In genomic region chr7:51265066-51265907, GRCh38 we compare ENCODE assay signal across 25 cellular contexts. TPM values are rescaled to one million over a fixed set of nuclear protein-coding genes. Genes with fewer than 3 reads are reported as not detected.
A peak's percentile ranks its signal among the peaks of the same experiment; 100 is the strongest.
DNase-seq lines count a peak whose midpoint lies in the region; ATAC-seq, FAIRE-seq and TF ChIP-seq lines count a peak whose summit lies in the region.
"Had no signal": no experiment of that assay in that cellular context is flagged by ENCODE, and none has a peak within 500 bp of the region (broad histone marks: within the 10 kb centered on the region; RNA-seq: fewer than 3 reads in every experiment).

No MANE protein-coding gene starts in this region.

- H3K36me3 Mint-ChIP-seq in GM23338 (ENCODE audit: low read depth), result no peaks in the 10 kb centered on the region
- no peaks in the 10 kb centered on the region for H3K36me3 Mint-ChIP-seq in stimulated activated memory B cell treated with anti-CD40 and anti-IgM and Interleukin-4, amounts not matched to agents 10 μg/mL and 1 μg/mL and 100 μg/mL, for 72 hours
- H3K36me3 Mint-ChIP-seq: activated CD4-positive, alpha-beta memory T cell treated with anti-CD3 and anti-CD28 coated beads for 36 hours; CD8-positive, alpha-beta memory T cell; neural progenitor cell; stimulated activated naive B cell treated with anti-CD40 and anti-IgM and Interleukin-4, amounts not matched to agents 10 μg/mL and 1 μg/mL and 100 μg/mL, for 72 hours had no signal

- peak; percentile 15; the same call in 1 of the 3 replicates for ATAC-seq in GM23338
- peak; percentile 93 for ATAC-seq in HepG2
- ATAC-seq in stimulated activated memory B cell treated with anti-CD40 and anti-IgM and Interleukin-4, amounts not matched to agents 10 μg/mL and 1 μg/mL and 100 μg/mL, for 72 hours, result peak; percentile 4
- no peak for ATAC-seq in GM21528 (IDR thresholded peaks at IDR 0.05; ENCODE audit: low FRiP score, unreplicated experiment)
- ATAC-seq in heart left ventricle, result no peak
- ATAC-seq: GM12878; stimulated activated naive B cell treated with anti-CD40 and anti-IgM and Interleukin-4, amounts not matched to agents 10 μg/mL and 1 μg/mL and 100 μg/mL, for 72 hours had no signal

- POLR2A ChIA-PET in HepG2 (lab: Yijun Ruan, JAX), result no interaction called here

- TF ChIP-seq EP300 in HepG2 (IDR thresholded peaks at IDR 0.05; ENCODE audit: low read depth in 2 of 2, low read length in 2 of 2) (peak in 1 of 2 experiments; percentile 42; a peak in 1 of 4 replicates), HepG2 (CRISPR knock-in tag; IDR thresholded peaks at IDR 0.05; ENCODE audit: borderline replicate concordance) (no peak)

- H3K36me3 ChIP-seq in GM23338 (ENCODE audit: insufficient read depth) (no peaks in the 10 kb centered on the region), HepG2 (replicated peaks in 1 of 2; ENCODE audit: control insufficient read depth in 1 of 2, insufficient read depth in 2 of 2, low read length in 2 of 2) (no peaks in the 10 kb centered on the region), heart left ventricle (no peaks in the 10 kb centered on the region)
- H3K36me3 ChIP-seq: adrenal gland, neural progenitor cell, tibial nerve had no signal

- H3K4me3 Mint-ChIP-seq in GM23338, result no peak overlapping the region
- H3K4me3 Mint-ChIP-seq in stimulated activated memory B cell treated with anti-CD40 and anti-IgM and Interleukin-4, amounts not matched to agents 10 μg/mL and 1 μg/mL and 100 μg/mL, for 72 hours, result no peak overlapping the region
- H3K4me3 Mint-ChIP-seq: activated CD4-positive, alpha-beta memory T cell treated with anti-CD3 and anti-CD28 coated beads for 36 hours; CD8-positive, alpha-beta memory T cell; HFFc6; neural progenitor cell; stimulated activated naive B cell treated with anti-CD40 and anti-IgM and Interleukin-4, amounts not matched to agents 10 μg/mL and 1 μg/mL and 100 μg/mL, for 72 hours had no signal

- H2AFZ ChIP-seq in GM23338 (no peak overlapping the region), HepG2 (ENCODE audit: low read length) (no peak overlapping the region)
- H2AFZ ChIP-seq: neural progenitor cell had no signal

- TF ChIP-seq POLR2A in HepG2 (IDR thresholded peaks at IDR 0.05; ENCODE audit: insufficient read depth in 1 of 2, low read depth in 2 of 2, low read length in 2 of 2), result no peak
- TF ChIP-seq POLR2A in heart left ventricle (IDR thresholded peaks at IDR 0.05), result no peak

- TF ChIP-seq CTCF in GM23338 (conservative IDR thresholded peaks at IDR 0.05; ENCODE audit: low read depth in 2 of 2), result no peak
- no peak for TF ChIP-seq CTCF in HepG2 (CRISPR knock-in tag; IDR thresholded peaks at IDR 0.05)
- TF ChIP-seq CTCF in heart left ventricle (IDR thresholded peaks at IDR 0.05), result no peak

- peaks cover 40% of the 10 kb centered on the region for H3K4me1 Mint-ChIP-seq in GM23338
- no peaks in the 10 kb centered on the region for H3K4me1 Mint-ChIP-seq in stimulated activated memory B cell treated with anti-CD40 and anti-IgM and Interleukin-4, amounts not matched to agents 10 μg/mL and 1 μg/mL and 100 μg/mL, for 72 hours
- H3K4me1 Mint-ChIP-seq: CD8-positive, alpha-beta memory T cell; neural progenitor cell; stimulated activated naive B cell treated with anti-CD40 and anti-IgM and Interleukin-4, amounts not matched to agents 10 μg/mL and 1 μg/mL and 100 μg/mL, for 72 hours had no signal

- H3K9ac ChIP-seq in HepG2 (ENCODE audit: insufficient read depth, low read depth, low read length), result peak overlapping the region; percentile 57
- H3K9ac ChIP-seq: neural progenitor cell had no signal

- peak; percentile 57 for FAIRE-seq in HepG2 (lab: Jason Lieb, UNC)
- FAIRE-seq: bronchial epithelial cell, GM12878 had no signal

- 35% methylated on average over 7 of the region's 12 CpGs for WGBS in HepG2 (ENCODE audit: low lambda C conversion rate)
- WGBS in heart left ventricle, 4 donors, result 85 to 89% (median 88%) methylated on average over 12 of the region's 12 CpGs

- H3K9me2 ChIP-seq in GM23338 (ENCODE audit: insufficient read depth), result no peaks in the 10 kb centered on the region

- peaks cover 2% of the 10 kb centered on the region for H3K27me3 Mint-ChIP-seq in GM23338 (ENCODE audit: insufficient read depth, low read depth, poor library complexity)
- H3K27me3 Mint-ChIP-seq in stimulated activated memory B cell treated with anti-CD40 and anti-IgM and Interleukin-4, amounts not matched to agents 10 μg/mL and 1 μg/mL and 100 μg/mL, for 72 hours, result no peaks in the 10 kb centered on the region
- H3K27me3 Mint-ChIP-seq: stimulated activated naive B cell treated with anti-CD40 and anti-IgM and Interleukin-4, amounts not matched to agents 10 μg/mL and 1 μg/mL and 100 μg/mL, for 72 hours had no signal

- H3K79me2 ChIP-seq in GM23338 (replicated peaks; ENCODE audit: insufficient read depth) (peaks cover 85% of the 10 kb centered on the region), HepG2 (ENCODE audit: insufficient read depth, low read length) (peaks cover 17% of the 10 kb centered on the region)

- no peaks in the 10 kb centered on the region for H3K27me3 ChIP-seq in GM23338 (ENCODE audit: insufficient read depth)
- no peaks in the 10 kb centered on the region for H3K27me3 ChIP-seq in HepG2 (ENCODE audit: control insufficient read depth in 1 of 2, insufficient read depth in 2 of 2, low read length in 2 of 2)
- H3K27me3 ChIP-seq in heart left ventricle, result no peaks in the 10 kb centered on the region
- H3K27me3 ChIP-seq: adrenal gland, neural progenitor cell, tibial nerve had no signal

- in situ Hi-C loops in HepG2 (cut with HindIII; ENCODE audit: extremely low pct_ligation_motif_present, low pct_unique_long_range_greater_than_20kb), result no loop called here

- H3K27ac ChIP-seq in GM23338 (ENCODE audit: low read depth), result no peak overlapping the region
- peak overlapping the region; percentile 80 for H3K27ac ChIP-seq in HepG2 (ENCODE audit: extremely low read length, insufficient read depth, low read length)
- peak overlapping the region in 2 of 12 donors; percentile 15 to 17 for H3K27ac ChIP-seq in heart left ventricle
- H3K27ac ChIP-seq: adrenal gland, coronary artery, neural progenitor cell, tibial nerve had no signal

- no peak overlapping the region for H3K4me3 ChIP-seq in GM23338
- H3K4me3 ChIP-seq in HepG2 (replicated peaks in 1 of 3; ENCODE audit: insufficient read depth in 1 of 3, low read depth in 2 of 3, low read length in 3 of 3), result peak overlapping the region in 2 of 3 experiments; percentile 17 to 63; a peak in 3 of 6 replicates
- H3K4me3 ChIP-seq in heart left ventricle, result no peak overlapping the region
- H3K4me3 ChIP-seq: adrenal gland, coronary artery, GM12878, neural progenitor cell, skin epidermis, tibial nerve had no signal

- peaks cover 26% of the 10 kb centered on the region for H4K20me1 ChIP-seq in GM23338 (replicated peaks; ENCODE audit: insufficient read depth)
- H4K20me1 ChIP-seq in HepG2 (ENCODE audit: insufficient read depth, low read length), result no peaks in the 10 kb centered on the region

- peaks cover 34% of the 10 kb centered on the region for H3K4me1 ChIP-seq in GM23338 (ENCODE audit: insufficient read depth)
- peaks cover 39% of the 10 kb centered on the region for H3K4me1 ChIP-seq in HepG2 (ENCODE audit: insufficient read depth, low read length)
- H3K4me1 ChIP-seq in heart left ventricle, result peaks cover 0 to 41% (median 6%) of the 10 kb centered on the region in 12 donors
- H3K4me1 ChIP-seq: adrenal gland had no signal

- no peak for DNase-seq in GM23338 (ENCODE audit: low spot score)
- DNase-seq in RPMI8226, result peak; percentile 85
- DNase-seq in HepG2 (ENCODE audit: low spot score), result peak; percentile 60
- no peak for DNase-seq in SW 1271 (lab: John Stamatoyannopoulos, UW)
- no peak for DNase-seq in HUDEP-2 (lab: John Stamatoyannopoulos, UW; ENCODE audit: unreplicated experiment in 76 of 76)
- no peak for DNase-seq in heart left ventricle
- DNase-seq: activated CD4-positive, alpha-beta memory T cell treated with anti-CD3 and anti-CD28 coated beads for 36 hours; activated CD4-positive, CD25-positive, alpha-beta regulatory T cell; activated gamma-delta T cell; adrenal gland; CD8-positive, alpha-beta memory T cell; DMS79 treated with DMSO at 0.1 percent for 48 hours; glutamatergic neuron; HFFc6; NCI-H1092; NCI-H2081; stimulated activated naive B cell treated with anti-CD40 and anti-IgM and Interleukin-4, amounts not matched to agents 10 μg/mL and 1 μg/mL and 100 μg/mL, for 72 hours had no signal

- CTCF ChIA-PET in HepG2 (lab: Yijun Ruan, JAX; ENCODE audit: low intra/inter-chr PET ratio, low total read pairs), result no interaction called here

- H3K27ac Mint-ChIP-seq in GM23338, result no peak overlapping the region
- H3K27ac Mint-ChIP-seq in stimulated activated memory B cell treated with anti-CD40 and anti-IgM and Interleukin-4, amounts not matched to agents 10 μg/mL and 1 μg/mL and 100 μg/mL, for 72 hours, result no peak overlapping the region
- H3K27ac Mint-ChIP-seq: activated CD4-positive, alpha-beta memory T cell treated with anti-CD3 and anti-CD28 coated beads for 36 hours; CD8-positive, alpha-beta memory T cell; HFFc6; neural progenitor cell; stimulated activated naive B cell treated with anti-CD40 and anti-IgM and Interleukin-4, amounts not matched to agents 10 μg/mL and 1 μg/mL and 100 μg/mL, for 72 hours had no signal

- intact Hi-C loops in HepG2 (cut with micrococcal nuclease; ENCODE audit: unreplicated experiment), result no loop called here
- intact Hi-C loops in heart left ventricle (cut with DNase I), result no loop called here

- H3F3A ChIP-seq in GM23338 (replicated peaks; ENCODE audit: low read depth), result no peaks in the 10 kb centered on the region; the same call in 1 of the 2 replicates

- no peaks in the 10 kb centered on the region for H3K9me3 Mint-ChIP-seq in GM23338
- no peaks in the 10 kb centered on the region for H3K9me3 Mint-ChIP-seq in stimulated activated memory B cell treated with anti-CD40 and anti-IgM and Interleukin-4, amounts not matched to agents 10 μg/mL and 1 μg/mL and 100 μg/mL, for 72 hours
- H3K9me3 Mint-ChIP-seq: activated CD4-positive, alpha-beta memory T cell treated with anti-CD3 and anti-CD28 coated beads for 36 hours; neural progenitor cell; stimulated activated naive B cell treated with anti-CD40 and anti-IgM and Interleukin-4, amounts not matched to agents 10 μg/mL and 1 μg/mL and 100 μg/mL, for 72 hours had no signal

- TSS peak; percentile 45 for BruUV-seq in HepG2 (replicated peaks; lab: Mats Ljungman, UMichigan)

- TF ChIP-seq RAD21 in HepG2 (CRISPR knock-in tag; IDR thresholded peaks at IDR 0.05), result no peak

- H3K9me3 ChIP-seq in HepG2 (ENCODE audit: low read length) (no peaks in the 10 kb centered on the region), heart left ventricle (no peaks in the 10 kb centered on the region)
- H3K9me3 ChIP-seq: adrenal gland, tibial nerve had no signal

- H3K4me2 ChIP-seq in GM23338, result no peak overlapping the region
- H3K4me2 ChIP-seq in HepG2 (ENCODE audit: low read depth, low read length), result peak overlapping the region; percentile 87
- H3K4me2 ChIP-seq: neural progenitor cell had no signal

RNA-seq across cellular contexts. Expression of gene COBL, which starts 51.3 kb away (rescaled TPM):
- total RNA-seq in GM23338 (2014; rRNA removed; shearing (Covaris generic)), result 40.2 and 51.9 TPM in 2 replicates
- polyA plus RNA-seq in GM23338 (2016; fragmentation: Nextera tagmentation; extraction: Ambion mirVana), result 16.1 and 18.3 TPM in 2 replicates
- total RNA-seq in HepG2 (2016; rRNA removed; fragmentation: Illumina TruSeq; extraction: Trizol), result 3.8 and 4.4 TPM in 2 replicates
- total RNA-seq in HepG2 (2016; cell fraction: cytosol; rRNA removed; fragmentation: Illumina TruSeq; extraction: Trizol; ENCODE audit: low read depth), result 1.7 and 3.4 TPM in 2 replicates
- total RNA-seq in HepG2 (2016; cell fraction: insoluble cytoplasmic fraction; rRNA removed; fragmentation: Illumina TruSeq; extraction: Trizol), result 2.9 and 3.7 TPM in 2 replicates
- total RNA-seq in HepG2 (2016; cell fraction: membrane; rRNA removed; fragmentation: Illumina TruSeq; extraction: Trizol), result 3.3 TPM in 2 replicates
- total RNA-seq in HepG2 (2016; cell fraction: nucleus; rRNA removed; fragmentation: Illumina TruSeq; extraction: Trizol), result 7.8 and 8.5 TPM in 2 replicates
- 4.9 and 8.4 TPM in 2 replicates for polyA plus RNA-seq in HepG2 (2011; rRNA removed)
- polyA plus RNA-seq in HepG2 (2011; cell fraction: cytosol; rRNA removed), result 3.8 and 4.6 TPM in 2 replicates
- polyA plus RNA-seq in HepG2 (2011; cell fraction: nucleus; rRNA removed), result 5.7 and 7.9 TPM in 2 replicates
- 13.2 and 13.3 TPM in 2 replicates for polyA plus RNA-seq in HepG2 (2012)
- 0.85 and 0.88 TPM in 2 replicates for polyA plus RNA-seq in HepG2 (2016; cell fraction: cytosol; fragmentation: Illumina TruSeq; extraction: Trizol; ENCODE audit: low read depth)
- 4.3 and 5.9 TPM in 2 replicates for polyA plus RNA-seq in HepG2 (2016; cell fraction: insoluble cytoplasmic fraction; fragmentation: Illumina TruSeq; extraction: Trizol; ENCODE audit: low read depth)
- 1.7 and 2.0 TPM in 2 replicates for polyA plus RNA-seq in HepG2 (2016; cell fraction: membrane; fragmentation: Illumina TruSeq; extraction: Trizol; ENCODE audit: low read depth)
- polyA plus RNA-seq in HepG2 (2016; cell fraction: nucleus; fragmentation: Illumina TruSeq; extraction: Trizol; ENCODE audit: insufficient read depth, low read depth), result 7.6 and 8.4 TPM in 2 replicates
- polyA minus RNA-seq in HepG2 (2011; rRNA and poly(A)+ RNA removed; ENCODE audit: low replicate concordance), result 15.4 and 59.2 TPM in 2 replicates
- 5.0 and 7.4 TPM in 2 replicates for polyA minus RNA-seq in HepG2 (2011; cell fraction: cytosol; rRNA and poly(A)+ RNA removed)
- polyA minus RNA-seq in HepG2 (2011; cell fraction: nucleus; rRNA and poly(A)+ RNA removed), result 17.9 and 22.8 TPM in 2 replicates
- 100 to 1,000 TPM in 2 of 9 donors, 10 to 100 TPM in 7; 65.6 to 123 (median 88.7) TPM for total RNA-seq in heart left ventricle
- polyA plus RNA-seq in heart left ventricle, result 10 to 100 TPM; 25.9 to 57.3 TPM
- total RNA-seq: activated CD4-positive, alpha-beta memory T cell treated with anti-CD3 and anti-CD28 coated beads for 36 hours; CD8-positive, alpha-beta memory T cell; HFFc6 had no signal
- polyA plus RNA-seq: CD8-positive, alpha-beta memory T cell; GM12878 had no signal

Comparison
In these comparisons a context has a peak if more than half of its experiments do, and no peak if none do; other contexts are left out.
1. ATAC-seq: peak in GM23338 (single experiment), HepG2 (single experiment) and stimulated activated memory B cell treated with anti-CD40 and anti-IgM and Interleukin-4, amounts not matched to agents 10 μg/mL and 1 μg/mL and 100 μg/mL, for 72 hours (single experiment); none in GM21528 (single experiment) and heart left ventricle (0 of 4).
2. DNase-seq: peak in RPMI8226 (single experiment) and HepG2 (single experiment); none in GM23338 (single experiment), SW 1271 (0 of 2), HUDEP-2 (0 of 76) and heart left ventricle (0 of 5).
3. H3K4me3 ChIP-seq: peak in HepG2 (2 of 3); none in GM23338 (single experiment) and heart left ventricle (0 of 12).